11 cellular contexts compared by ENCODE assay signal in the genomic region with DNA sequence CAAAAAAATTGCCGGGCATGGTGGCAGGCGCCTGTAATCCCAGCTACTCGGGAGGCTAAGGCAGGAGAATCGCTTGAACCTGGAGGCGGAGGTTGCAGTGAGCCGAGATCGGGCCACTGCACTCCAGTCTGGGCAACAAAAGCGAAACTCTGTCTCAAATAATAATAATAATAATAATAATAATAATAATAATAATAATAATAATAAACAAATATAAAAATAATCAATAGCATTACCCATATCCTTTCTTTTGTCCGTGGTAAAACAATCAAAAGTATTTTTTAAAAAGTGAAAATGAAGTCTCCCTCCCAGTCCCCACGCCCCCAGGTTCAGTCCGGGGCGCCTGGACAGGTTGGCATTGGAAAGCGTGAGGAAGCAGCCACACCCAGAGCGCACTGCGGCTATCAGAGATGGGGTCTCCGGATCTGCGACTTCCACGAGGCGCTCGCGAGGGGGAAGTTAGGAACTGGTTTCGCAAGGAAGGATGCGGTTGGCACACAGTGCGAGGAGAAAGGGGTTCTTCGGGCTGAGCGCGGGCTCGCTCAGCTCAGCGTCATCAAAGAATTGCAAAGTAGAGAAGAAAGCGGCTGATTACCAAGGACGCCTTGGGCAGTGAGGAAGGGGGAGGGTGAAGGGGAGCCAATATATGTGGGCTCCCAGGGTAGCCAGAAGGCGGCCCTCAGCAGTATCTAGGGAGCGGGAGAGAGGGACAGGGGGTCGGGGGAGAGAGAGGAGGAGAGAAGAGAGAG.
DNase-seq lines count a peak whose midpoint lies in the region; FAIRE-seq and TF ChIP-seq lines count a peak whose summit lies in the region.
"Had no signal": no experiment of that assay in that cellular context is flagged by ENCODE, and none has a peak within 500 bp of the region (broad histone marks: within the 10 kb centered on the region; RNA-seq: fewer than 3 reads in every experiment).

No MANE protein-coding gene starts in this region.

- peaks cover 34% of the 10 kb centered on the region for H3K27me3 ChIP-seq in hepatocyte
- peaks cover 0 to 55% (median 18%) of the 10 kb centered on the region in 7 donors for H3K27me3 ChIP-seq in spleen (replicated peaks in 1 of 7)

- H3K4me1 Mint-ChIP-seq in T-helper 2 cell treated with Interferon-gamma antibody and Interleukin-4, amounts not matched to agents 5 μg/mL and 100 μg/mL, for 36 hours (ENCODE audit: low read depth): peaks cover 4% of the 10 kb centered on the region

- peak overlapping the region; percentile 67 for H3K4me2 ChIP-seq in hepatocyte

- TF ChIP-seq CTCF in hepatocyte (IDR thresholded peaks at IDR 0.05; ENCODE audit: poor library complexity) (no peak), spleen (IDR thresholded peaks at IDR 0.05 in 8 of 11, conservative IDR thresholded peaks at IDR 0.05 in 3 of 11) (no peak), D721Med (IDR thresholded peaks at IDR 0.05; ENCODE audit: insufficient read depth, missing control alignments) (no peak)

- FAIRE-seq in GM12891 (lab: Jason Lieb, UNC): no peak
- no peak for FAIRE-seq in D721Med (lab: Jason Lieb, UNC)
- FAIRE-seq: A204.1 had no signal

- H3K36me3 ChIP-seq in hepatocyte (replicated peaks; ENCODE audit: insufficient read depth, low read depth) (no peaks in the 10 kb centered on the region), spleen (no peaks in the 10 kb centered on the region)

- no peak overlapping the region for H3K27ac Mint-ChIP-seq in T-helper 2 cell treated with Interferon-gamma antibody and Interleukin-4, amounts not matched to agents 5 μg/mL and 100 μg/mL, for 36 hours

- peak overlapping the region; percentile 44 for H3K4me3 Mint-ChIP-seq in T-helper 2 cell treated with Interferon-gamma antibody and Interleukin-4, amounts not matched to agents 5 μg/mL and 100 μg/mL, for 36 hours

- no peak overlapping the region for H3K27ac ChIP-seq in hepatocyte
- H3K27ac ChIP-seq in spleen: peak overlapping the region in 1 of 8 donors; percentile 44

- TF ChIP-seq POLR2A in spleen (IDR thresholded peaks at IDR 0.05) (no peak), GM12891 (IDR thresholded peaks at IDR 0.05; ENCODE audit: low read depth, low read length) (no peak)

- H3K36me3 Mint-ChIP-seq in T-helper 2 cell treated with Interferon-gamma antibody and Interleukin-4, amounts not matched to agents 5 μg/mL and 100 μg/mL, for 36 hours (ENCODE audit: low read depth): no peaks in the 10 kb centered on the region

- peaks cover 52% of the 10 kb centered on the region for H3K27me3 Mint-ChIP-seq in T-helper 2 cell treated with Interferon-gamma antibody and Interleukin-4, amounts not matched to agents 5 μg/mL and 100 μg/mL, for 36 hours (ENCODE audit: low read depth)

- DNase-seq in T-helper 2 cell treated with Interferon-gamma antibody and Interleukin-4, amounts not matched to agents 5 μg/mL and 100 μg/mL, for 36 hours (ENCODE audit: low spot score): no peak
- DNase-seq in T-helper 2 cell (no peak), T-helper 9 cell (peak; percentile 12), hepatocyte (ENCODE audit: low spot score) (no peak), spleen (no peak), GM12891 (ENCODE audit: insufficient read length, low spot score) (no peak), D721Med (ENCODE audit: insufficient read length, low spot score) (no peak), DMS153 treated with DMSO at 0.1 percent for 48 hours (lab: John Stamatoyannopoulos, UW; ENCODE audit: unreplicated experiment) (no peak)
- DNase-seq: NCI-H2029; stimulated activated CD4-positive, alpha-beta T cell treated with anti-CD3 and anti-CD28 coated beads, Interleukin-2, amount 100 ng/mL, for 48 hours had no signal

- H4K20me1 ChIP-seq in hepatocyte (ENCODE audit: insufficient read depth, poor library complexity, severe bottlenecking): no peaks in the 10 kb centered on the region

- no peaks in the 10 kb centered on the region for H3K9me3 Mint-ChIP-seq in T-helper 2 cell treated with Interferon-gamma antibody and Interleukin-4, amounts not matched to agents 5 μg/mL and 100 μg/mL, for 36 hours

- intact Hi-C loops in spleen (cut with DNase I; ENCODE audit: low total_unique reads): no loop called here

- H3K4me1 ChIP-seq in hepatocyte (ENCODE audit: insufficient read depth) (peaks cover 17% of the 10 kb centered on the region), spleen (peaks cover 0 to 32% (median 6%) of the 10 kb centered on the region in 6 donors)

- H3K9me3 ChIP-seq in hepatocyte (ENCODE audit: low read depth): no peaks in the 10 kb centered on the region
- H3K9me3 ChIP-seq in spleen: no peaks in the 10 kb centered on the region

- no peaks in the 10 kb centered on the region for H3K9me2 ChIP-seq in hepatocyte (replicated peaks; ENCODE audit: insufficient read depth)

- H3K4me3 ChIP-seq in hepatocyte: no peak overlapping the region
- H3K4me3 ChIP-seq in spleen: peak overlapping the region in 5 of 8 donors; percentile 5 to 49 (median 22)

- no peaks in the 10 kb centered on the region for H3K79me2 ChIP-seq in hepatocyte

- no peak overlapping the region for H2AFZ ChIP-seq in hepatocyte

- 59% methylated on average over 32 of the region's 34 CpGs for WGBS in hepatocyte (ENCODE audit: low lambda C conversion rate, missing lambda C conversion rate)
- WGBS in spleen, 5 donors: 20 to 31% (median 26%) methylated on average over 34 of the region's 34 CpGs

TF ChIP-seq in GM12891, 5 proteins besides CTCF, POLR2A, EP300 and RAD21:
- TF ChIP-seq TAF1 (IDR thresholded peaks at IDR 0.05; ENCODE audit: low read depth, low read length) (no peak), PAX5 (IDR thresholded peaks at IDR 0.05; ENCODE audit: insufficient read depth, low read length, severe bottlenecking) (no peak), POLR2AphosphoS5 (IDR thresholded peaks at IDR 0.05; ENCODE audit: low read depth, low read length) (no peak), POU2F2 (IDR thresholded peaks at IDR 0.05; ENCODE audit: low read depth, low read length) (no peak), SPI1 (IDR thresholded peaks at IDR 0.05; ENCODE audit: low read depth, low read length) (no peak)
